ENCODE assay signal across 8 cellular contexts in genomic region chr12:68113644-68114043, GRCh38. TPM values are rescaled to one million over a fixed set of nuclear protein-coding genes. Genes with fewer than 3 reads are reported as not detected.
A peak's percentile ranks its signal among the peaks of the same experiment; 100 is the strongest.
DNase-seq lines count a peak whose midpoint lies in the region; ATAC-seq and TF ChIP-seq lines count a peak whose summit lies in the region.

No MANE protein-coding gene starts in this region.

- H3K4me3 Mint-ChIP-seq in activated T-cell treated with anti-CD3 and anti-CD28 coated beads, Interleukin-2, amount 50 U/mL, for 4 hours: no peak overlapping the region

- no peaks in the 10 kb centered on the region for H3K9me3 Mint-ChIP-seq in activated T-cell treated with anti-CD3 and anti-CD28 coated beads, Interleukin-2, amount 50 U/mL, for 4 hours

- DNase-seq in COR-L47 (lab: John Stamatoyannopoulos, UW) (peak; percentile 15), mucosa of gallbladder (ENCODE audit: low spot score) (peak; percentile 14), OCI-M2 (lab: John Stamatoyannopoulos, UW; ENCODE audit: unreplicated experiment) (no peak), NCI-H1417 treated with DMSO at 0.1 percent for 48 hours (lab: John Stamatoyannopoulos, UW) (no peak), tibial artery (no peak), NCI-H2227 (lab: John Stamatoyannopoulos, UW; ENCODE audit: unreplicated experiment) (no peak)
- DNase-seq in activated T-cell treated with anti-CD3 and anti-CD28 coated beads, Interleukin-2, amount 50 U/mL, for 4 hours: peak; percentile 51

- H3K27me3 Mint-ChIP-seq in activated T-cell treated with anti-CD3 and anti-CD28 coated beads, Interleukin-2, amount 50 U/mL, for 4 hours (ENCODE audit: low read depth): peaks cover 2% of the 10 kb centered on the region

- H4K20me1 ChIP-seq in KMS-11 (ENCODE audit: insufficient read depth): no peaks in the 10 kb centered on the region

- H3K9ac ChIP-seq in KMS-11: no peak overlapping the region

- no peaks in the 10 kb centered on the region for H3K79me2 ChIP-seq in KMS-11 (ENCODE audit: insufficient read depth, low read depth)

- H3K9me3 ChIP-seq in tibial artery: no peaks in the 10 kb centered on the region

- H3K4me3 ChIP-seq in KMS-11 (IDR thresholded peaks at IDR 0.05; ENCODE audit: insufficient read depth, low read depth, low read length) (no peak overlapping the region), tibial artery (no peak overlapping the region)

- no peak overlapping the region for H2AFZ ChIP-seq in KMS-11 (ENCODE audit: low read depth)

- H3K4me1 Mint-ChIP-seq in activated T-cell treated with anti-CD3 and anti-CD28 coated beads, Interleukin-2, amount 50 U/mL, for 4 hours (ENCODE audit: low read depth): peaks cover 20% of the 10 kb centered on the region

- intact Hi-C loops in tibial artery (cut with DNase I; ENCODE audit: low total_unique reads): no loop called here

- H3K27me3 ChIP-seq in KMS-11 (ENCODE audit: insufficient read depth, low read depth) (no peaks in the 10 kb centered on the region), tibial artery (no peaks in the 10 kb centered on the region)

- TF ChIP-seq CTCF in KMS-11 (conservative IDR thresholded peaks at IDR 0.05; ENCODE audit: low read depth, low read length): peak; percentile 77
- TF ChIP-seq CTCF in tibial artery (IDR thresholded peaks at IDR 0.05): no peak

- no peak for ATAC-seq in activated T-cell treated with anti-CD3 and anti-CD28 coated beads, Interleukin-2, amount 50 U/mL, for 4 hours

- no peaks in the 10 kb centered on the region for H3K36me3 ChIP-seq in KMS-11 (ENCODE audit: insufficient read depth)
- no peaks in the 10 kb centered on the region for H3K36me3 ChIP-seq in tibial artery

- H3K36me3 Mint-ChIP-seq in activated T-cell treated with anti-CD3 and anti-CD28 coated beads, Interleukin-2, amount 50 U/mL, for 4 hours (ENCODE audit: insufficient read depth): no peaks in the 10 kb centered on the region

- H3K4me1 ChIP-seq in KMS-11 (ENCODE audit: low read depth, poor library complexity, severe bottlenecking) (peaks cover 21% of the 10 kb centered on the region), tibial artery (no peaks in the 10 kb centered on the region)

- H3K4me2 ChIP-seq in KMS-11: no peak overlapping the region

- H3K27ac ChIP-seq in KMS-11 (no peak overlapping the region), tibial artery (no peak overlapping the region)

RNA-seq across cellular contexts. Expression of gene IFNG, which starts 45.9 kb away (rescaled TPM):
- total RNA-seq in activated T-cell treated with anti-CD3 and anti-CD28 coated beads, Interleukin-2, amount 50 U/mL, for 4 hours: 100 to 1,000 TPM in 2 of 3 donors, 10 to 100 TPM in 1; 61.8 to 920 (median 807) TPM
- total RNA-seq in mucosa of gallbladder: 0.66 TPM

Comparison
In these comparisons a context has a peak if more than half of its experiments do, and no peak if none do; other contexts are left out.
1. DNase-seq: peak in COR-L47 (single experiment), activated T-cell treated with anti-CD3 and anti-CD28 coated beads, Interleukin-2, amount 50 U/mL, for 4 hours (single experiment) and mucosa of gallbladder (single experiment); none in OCI-M2 (single experiment), NCI-H1417 treated with DMSO at 0.1 percent for 48 hours (single experiment), tibial artery (0 of 2) and NCI-H2227 (single experiment).
2. RNA of gene IFNG, which starts 45.9 kb away (total RNA-seq): 61.8 to 920 TPM in activated T-cell treated with anti-CD3 and anti-CD28 coated beads, Interleukin-2, amount 50 U/mL, for 4 hours; 0.66 TPM in mucosa of gallbladder (single experiment); every median in the first group is over 10 times any median in the second.